In genomic region chr1:113057006-113057405, GRCh38 we compare ENCODE assay signal across 13 cellular contexts. TPM values are rescaled to one million over a fixed set of nuclear protein-coding genes. Genes with fewer than 3 reads are reported as not detected.
DNase-seq lines count a peak whose midpoint lies in the region; ATAC-seq, FAIRE-seq and TF ChIP-seq lines count a peak whose summit lies in the region.
"Had no signal": no experiment of that assay in that cellular context is flagged by ENCODE, and none has a peak within 500 bp of the region (broad histone marks: within the 10 kb centered on the region; RNA-seq: fewer than 3 reads in every experiment).

No MANE protein-coding gene starts in this region.

- peaks cover 47% of the 10 kb centered on the region for H3K4me1 Mint-ChIP-seq in nephron progenitor cell

- no peak for ATAC-seq in GM19455 (IDR thresholded peaks at IDR 0.05; ENCODE audit: unreplicated experiment)
- ATAC-seq: natural killer cell treated with Interleukin-12 subunit alpha and Interleukin-12 subunit beta and Interleukin-15 and Interleukin-18, amount 100 ng/mL, for 72 hours had no signal

- no peak overlapping the region for H3K27ac ChIP-seq in endothelial cell of umbilical vein (ENCODE audit: insufficient read depth, low read depth, low read length)
- H3K27ac ChIP-seq: RWPE1 had no signal

- no peak overlapping the region for H3K9ac ChIP-seq in endothelial cell of umbilical vein (replicated peaks; ENCODE audit: extremely low read depth, insufficient read depth, low read length)

- intact Hi-C loops in endothelial cell of umbilical vein (cut with micrococcal nuclease), result loop anchor here (5.0 kb wide), 1 partner anchor 100 kb away; the partner anchor contains the start of gene SLC16A1

- in situ Hi-C loops in Caki2 (cut with HindIII; ENCODE audit: low pct_unique_long_range_greater_than_20kb, low sequenced_read_pairs), result no loop called here

- H3K9me3 ChIP-seq in endothelial cell of umbilical vein (replicated peaks; ENCODE audit: control insufficient read depth, insufficient read depth, low read length), result no peaks in the 10 kb centered on the region

- no TSS peak for BruUV-seq in endothelial cell of umbilical vein (replicated peaks; lab: Mats Ljungman, UMichigan)

- DNase-seq in Caki2 (ENCODE audit: low read depth) (peak; percentile 55), NCI-H69 (lab: John Stamatoyannopoulos, UW) (peak; percentile 31), endothelial cell of umbilical vein (ENCODE audit: low read depth, low spot score) (peak; percentile 64), nephron progenitor cell (peak; percentile 53), amniotic stem cell (lab: John Stamatoyannopoulos, UW) (no peak), HuH-7 (ENCODE audit: low spot score) (no peak), GM10248 (ENCODE audit: extremely low spot score) (no peak)
- DNase-seq: activated CD4-positive, CD25-positive, alpha-beta regulatory T cell treated with anti-CD3 and anti-CD28 coated beads, Interleukin-2, amount 50 U/mL, for 72 hours; C1 segment of cervical spinal cord; GF-D8 had no signal

- H3K4me1 ChIP-seq in endothelial cell of umbilical vein (ENCODE audit: control insufficient read depth, extremely low read depth, insufficient read depth, low read length), result peaks cover 20% of the 10 kb centered on the region

- TF ChIP-seq CTCF in endothelial cell of umbilical vein (IDR thresholded peaks at IDR 0.05; ENCODE audit: extremely low read depth in 1 of 2, insufficient read depth in 1 of 2, low read depth in 1 of 2, low read length in 2 of 2) (no peak), nephron progenitor cell (IDR thresholded peaks at IDR 0.05) (no peak), GM10248 (IDR thresholded peaks at IDR 0.05; ENCODE audit: control extremely low read depth, extremely low read depth, low read depth, missing control alignments) (no peak)

- peak overlapping the region; percentile 21 for H3K4me2 ChIP-seq in endothelial cell of umbilical vein (ENCODE audit: insufficient read depth, low read length)

- H3K9me1 ChIP-seq in endothelial cell of umbilical vein (replicated peaks; ENCODE audit: control insufficient read depth, extremely low read depth, insufficient read depth, low read length), result no peaks in the 10 kb centered on the region

- no peaks in the 10 kb centered on the region for H3K36me3 Mint-ChIP-seq in nephron progenitor cell (ENCODE audit: low read depth)
- H3K36me3 Mint-ChIP-seq: natural killer cell treated with Interleukin-12 subunit alpha and Interleukin-12 subunit beta and Interleukin-15 and Interleukin-18, amount 100 ng/mL, for 72 hours had no signal

- peak overlapping the region; percentile 28 for H3K4me3 Mint-ChIP-seq in nephron progenitor cell
- H3K4me3 Mint-ChIP-seq: natural killer cell treated with Interleukin-12 subunit alpha and Interleukin-12 subunit beta and Interleukin-15 and Interleukin-18, amount 100 ng/mL, for 72 hours had no signal

- CTCF ChIA-PET in endothelial cell of umbilical vein (lab: Charles Lee), result interaction anchor here (0.7 to 7.1 kb wide), 6 partner anchors 14 to 253 kb away, joined by 3 to 81 read pairs (median 4); partner anchors contain the start of gene LRIG2
- CTCF ChIA-PET in GM10248 (lab: Yijun Ruan, JAX), result interaction anchor here (0.7 to 11.0 kb wide), 7 partner anchors 9 to 341 kb away, joined by 3 to 118 read pairs (median 4); partner anchors contain the start of genes LRIG2 and PPM1J

- no peaks in the 10 kb centered on the region for H3K9me3 Mint-ChIP-seq in nephron progenitor cell
- H3K9me3 Mint-ChIP-seq: natural killer cell treated with Interleukin-12 subunit alpha and Interleukin-12 subunit beta and Interleukin-15 and Interleukin-18, amount 100 ng/mL, for 72 hours had no signal

- H3K36me3 ChIP-seq in endothelial cell of umbilical vein (ENCODE audit: control insufficient read depth in 2 of 2, extremely low read depth in 1 of 2, insufficient read depth in 2 of 2, low read length in 2 of 2), result no peaks in the 10 kb centered on the region

- peak; percentile 8 for FAIRE-seq in endothelial cell of umbilical vein (lab: Jason Lieb, UNC)

- no peak overlapping the region for H3K4me3 ChIP-seq in endothelial cell of umbilical vein (replicated peaks in 1 of 3; ENCODE audit: insufficient read depth in 1 of 3, low read depth in 1 of 3, low read length in 3 of 3)

- POLR2A ChIA-PET in endothelial cell of umbilical vein (lab: Charles Lee) (interaction anchor here (0.6 to 1.3 kb wide), 2 partner anchors 15 to 38 kb away, joined by 3 to 5 read pairs; no protein-coding TSS in a partner anchor), GM10248 (lab: Yijun Ruan, JAX) (interaction anchor here (1.2 kb wide), 1 partner anchor 15 kb away, joined by 5 read pairs; no protein-coding TSS in a partner anchor)

- H3K27ac Mint-ChIP-seq in nephron progenitor cell, result peak overlapping the region; percentile 46

- no peaks in the 10 kb centered on the region for H4K20me1 ChIP-seq in endothelial cell of umbilical vein (replicated peaks; ENCODE audit: control insufficient read depth, extremely low read depth, insufficient read depth, low read length)

- dilution Hi-C loops in endothelial cell of umbilical vein (cut with MboI; ENCODE audit: extremely low pct_ligation_motif_present, low sequenced_read_pairs), result no loop called here

- no peak for TF ChIP-seq POLR2A in endothelial cell of umbilical vein (IDR thresholded peaks at IDR 0.05; ENCODE audit: low read depth, low read length)

- no peaks in the 10 kb centered on the region for H3K27me3 ChIP-seq in endothelial cell of umbilical vein (ENCODE audit: control insufficient read depth in 2 of 2, insufficient read depth in 2 of 2, low read length in 2 of 2)

- H2AFZ ChIP-seq in endothelial cell of umbilical vein (ENCODE audit: low read depth, low read length), result no peak overlapping the region

- peaks cover 5% of the 10 kb centered on the region for H3K27me3 Mint-ChIP-seq in nephron progenitor cell (ENCODE audit: low read depth, poor library complexity)
- H3K27me3 Mint-ChIP-seq: natural killer cell treated with Interleukin-12 subunit alpha and Interleukin-12 subunit beta and Interleukin-15 and Interleukin-18, amount 100 ng/mL, for 72 hours had no signal

- H3K79me2 ChIP-seq in endothelial cell of umbilical vein (ENCODE audit: control insufficient read depth, insufficient read depth, low read length), result no peaks in the 10 kb centered on the region

TF ChIP-seq in endothelial cell of umbilical vein, 7 proteins besides CTCF, POLR2A, EP300 and RAD21:
- TF ChIP-seq GATA2 (IDR thresholded peaks at IDR 0.05; ENCODE audit: insufficient read depth, insufficient read length, low read depth, low read length) (no peak), POLR2AphosphoS5 (IDR thresholded peaks at IDR 0.05; ENCODE audit: insufficient read depth, low read depth, low read length) (no peak), JUN (IDR thresholded peaks at IDR 0.05; ENCODE audit: borderline replicate concordance, insufficient read depth, insufficient read length, low read depth) (no peak), EZH2 (IDR thresholded peaks at IDR 0.05; ENCODE audit: borderline replicate concordance, low read depth, low read length, severe bottlenecking) (no peak), FOS (IDR thresholded peaks at IDR 0.05; ENCODE audit: borderline replicate concordance, insufficient read depth, low read length) (no peak), MYC (IDR thresholded peaks at IDR 0.05; ENCODE audit: low read depth, low read length) (no peak), MAX (IDR thresholded peaks at IDR 0.05; ENCODE audit: insufficient read depth, insufficient read length) (no peak)
TF ChIP-seq in endothelial cell of umbilical vein: peak in this region for 0.

RNA-seq across cellular contexts. Expression of gene LRIG2, which starts 16.0 kb away (rescaled TPM):
- 2.7 and 3.2 TPM in 2 replicates for total RNA-seq in Caki2 (2014; rRNA removed; shearing (Covaris generic); ENCODE audit: low replicate concordance)
- total RNA-seq in endothelial cell of umbilical vein, result 14.4 and 20.1 TPM in 2 replicates
- 8.1 and 8.4 TPM in 2 replicates for polyA plus RNA-seq in endothelial cell of umbilical vein
- polyA plus RNA-seq in endothelial cell of umbilical vein (2011; cell fraction: cytosol; rRNA removed), result 5.3 and 5.5 TPM in 2 replicates
- 31.5 and 33.6 TPM in 2 replicates for polyA plus RNA-seq in endothelial cell of umbilical vein (2011; cell fraction: nucleus; rRNA removed)
- polyA plus RNA-seq in endothelial cell of umbilical vein (2012), result 4.1 and 4.8 TPM in 2 replicates
- polyA minus RNA-seq in endothelial cell of umbilical vein, result 38.7 and 43.2 TPM in 2 replicates
- polyA minus RNA-seq in endothelial cell of umbilical vein (2011; cell fraction: cytosol; rRNA and poly(A)+ RNA removed), result 11.5 TPM
- 30.3 and 50.1 TPM in 2 replicates for polyA minus RNA-seq in endothelial cell of umbilical vein (2011; cell fraction: nucleus; rRNA and poly(A)+ RNA removed)

Comparison
In these comparisons a context has a peak if more than half of its experiments do, and no peak if none do; other contexts are left out.
1. DNase-seq: peak in Caki2 (single experiment), NCI-H69 (single experiment), endothelial cell of umbilical vein (single experiment) and nephron progenitor cell (single experiment); none in amniotic stem cell (single experiment), HuH-7 (single experiment) and GM10248 (single experiment).